40 cellular contexts compared by ENCODE assay signal in genomic region chr10:12427276-12427675, GRCh38.
"Had no signal": no experiment of that assay in that cellular context is flagged by ENCODE, and none has a peak within 500 bp of the region (broad histone marks: within the 10 kb centered on the region; RNA-seq: fewer than 3 reads in every experiment).

No MANE protein-coding gene starts in this region.

- H3K27me3 ChIP-seq: adrenal gland, ascending aorta, body of pancreas, brain microvascular endothelial cell, breast epithelium, cardiac muscle cell had no signal

- H3K27ac ChIP-seq: adrenal gland, ascending aorta, body of pancreas, brain microvascular endothelial cell, breast epithelium, cardiac muscle cell had no signal

- ATAC-seq: activated naive CD4-positive, alpha-beta T cell treated with anti-CD3 and anti-CD28 coated beads, Interleukin-2, amount 50 U/mL, for 72 hours; activated naive CD8-positive, alpha-beta T cell treated with anti-CD3 and anti-CD28 coated beads, Interleukin-2, amount 50 U/mL, for 24 hours; activated T-cell treated with anti-CD3 and anti-CD28 coated beads, Interleukin-2, amount 50 U/mL, for 4 hours; activated T-cell treated with anti-CD3 and anti-CD28 coated beads, Interleukin-2, amount 50 U/mL, for 72 hours; activated T-helper 17 cell treated with anti-CD3 and anti-CD28 coated beads, Interleukin-2, amount 50 U/mL, for 72 hours; body of pancreas had no signal

- H3K27ac Mint-ChIP-seq: activated naive CD4-positive, alpha-beta T cell treated with anti-CD3 and anti-CD28 coated beads for 36 hours; activated naive CD4-positive, alpha-beta T cell treated with anti-CD3 and anti-CD28 coated beads, Interleukin-2, amount 10 ng/mL, durations not matched to agents 7 days and 5 days; activated naive CD4-positive, alpha-beta T cell treated with anti-CD3 and anti-CD28 coated beads, Interleukin-2, amount 50 U/mL, for 24 hours; activated naive CD4-positive, alpha-beta T cell treated with anti-CD3 and anti-CD28 coated beads, Interleukin-2, amount 50 U/mL, for 72 hours; activated naive CD8-positive, alpha-beta T cell; activated naive CD8-positive, alpha-beta T cell treated with anti-CD3 and anti-CD28 coated beads for 36 hours; activated naive CD8-positive, alpha-beta T cell treated with anti-CD3 and anti-CD28 coated beads, Interleukin-2, amount 10 ng/mL, durations not matched to agents 7 days and 5 days; activated naive CD8-positive, alpha-beta T cell treated with anti-CD3 and anti-CD28 coated beads, Interleukin-2, amount 50 U/mL, for 24 hours; activated T-cell treated with anti-CD3 and anti-CD28 coated beads, Interleukin-2, amount 50 U/mL, for 24 hours; activated T-cell treated with anti-CD3 and anti-CD28 coated beads, Interleukin-2, amount 50 U/mL, for 72 hours; activated T-helper 1 cell treated with anti-CD3 and anti-CD28 coated beads, Interleukin-12 subunit alpha, Interleukin-12 subunit beta, Interleukin-2, Interleukin-4 antibody, amounts not matched to agents 30 ng/mL and 10 ng/mL and 1 ng/mL, durations not matched to agents 14 hours and 24 hours and 36 hours; activated T-helper 17 cell treated with anti-CD3 and anti-CD28 coated beads, Interleukin-2, amount 50 U/mL, for 72 hours; activated T-helper 2 cell treated with anti-CD3 and anti-CD28 coated beads, Interferon-gamma antibody, Interleukin-2, Interleukin-4, amounts not matched to agents 10 μg/mL and 5 μg/mL and 100 μg/mL, durations not matched to agents 14 hours and 24 hours and 36 hours; brain had no signal

- H3K4me1 Mint-ChIP-seq: activated naive CD4-positive, alpha-beta T cell treated with anti-CD3 and anti-CD28 coated beads, Interleukin-2, amount 10 ng/mL, durations not matched to agents 7 days and 5 days had no signal

- H3K4me3 ChIP-seq: adrenal gland, ascending aorta, body of pancreas, breast epithelium, cardiac muscle cell had no signal

- H3K4me3 Mint-ChIP-seq: activated naive CD4-positive, alpha-beta T cell treated with anti-CD3 and anti-CD28 coated beads for 36 hours; activated naive CD4-positive, alpha-beta T cell treated with anti-CD3 and anti-CD28 coated beads, Interleukin-2, amount 10 ng/mL, durations not matched to agents 7 days and 5 days; activated naive CD4-positive, alpha-beta T cell treated with anti-CD3 and anti-CD28 coated beads, Interleukin-2, amount 50 U/mL, for 24 hours; activated naive CD8-positive, alpha-beta T cell; activated naive CD8-positive, alpha-beta T cell treated with anti-CD3 and anti-CD28 coated beads for 36 hours; activated naive CD8-positive, alpha-beta T cell treated with anti-CD3 and anti-CD28 coated beads, Interleukin-2, amount 10 ng/mL, durations not matched to agents 7 days and 5 days; activated naive CD8-positive, alpha-beta T cell treated with anti-CD3 and anti-CD28 coated beads, Interleukin-2, amount 50 U/mL, for 24 hours; activated T-cell treated with anti-CD3 and anti-CD28 coated beads, Interleukin-2, amount 50 U/mL, for 24 hours; activated T-cell treated with anti-CD3 and anti-CD28 coated beads, Interleukin-2, amount 50 U/mL, for 4 hours; activated T-cell treated with anti-CD3 and anti-CD28 coated beads, Interleukin-2, amount 50 U/mL, for 72 hours; activated T-helper 1 cell treated with anti-CD3 and anti-CD28 coated beads, Interleukin-12 subunit alpha, Interleukin-12 subunit beta, Interleukin-2, Interleukin-4 antibody, amounts not matched to agents 30 ng/mL and 10 ng/mL and 1 ng/mL, durations not matched to agents 14 hours and 24 hours and 36 hours; activated T-helper 17 cell treated with anti-CD3 and anti-CD28 coated beads, Interleukin-2, amount 50 U/mL, for 72 hours; brain; central memory CD8-positive, alpha-beta T cell had no signal

- DNase-seq: activated effector memory CD4-positive, alpha-beta T cell treated with anti-CD3 and anti-CD28 coated beads, Interleukin-2, amount 50 U/mL, for 16 hours; activated effector memory CD4-positive, alpha-beta T cell treated with Interleukin-2 at 50 U/mL for 16 hours; activated gamma-delta T cell; activated gamma-delta T cell treated with Interleukin-2 at 50 U/mL for 16 hours; activated naive CD4-positive, alpha-beta T cell; activated naive CD4-positive, alpha-beta T cell treated with anti-CD3 and anti-CD28 coated beads for 36 hours; activated naive CD4-positive, alpha-beta T cell treated with anti-CD3 and anti-CD28 coated beads, Interleukin-2, amount 10 ng/mL, durations not matched to agents 7 days and 5 days; activated naive CD4-positive, alpha-beta T cell treated with anti-CD3 and anti-CD28 coated beads, Interleukin-2, amount 50 U/mL, for 16 hours; activated naive CD4-positive, alpha-beta T cell treated with Interleukin-2 at 50 U/mL for 16 hours; activated naive CD8-positive, alpha-beta T cell treated with anti-CD3 and anti-CD28 coated beads for 36 hours; activated naive CD8-positive, alpha-beta T cell treated with anti-CD3 and anti-CD28 coated beads, Interleukin-2, amount 10 ng/mL, durations not matched to agents 7 days and 5 days; activated naive CD8-positive, alpha-beta T cell treated with anti-CD3 and anti-CD28 coated beads, Interleukin-2, amount 50 U/mL, for 24 hours; activated T-cell treated with anti-CD3 and anti-CD28 coated beads, Interleukin-2, amount 50 U/mL, for 1 hour; activated T-cell treated with anti-CD3 and anti-CD28 coated beads, Interleukin-2, amount 50 U/mL, for 24 hours; activated T-cell treated with anti-CD3 and anti-CD28 coated beads, Interleukin-2, amount 50 U/mL, for 4 hours; activated T-cell treated with anti-CD3 and anti-CD28 coated beads, Interleukin-2, amount 50 U/mL, for 48 hours; activated T-cell treated with anti-CD3 and anti-CD28 coated beads, Interleukin-2, amount 50 U/mL, for 72 hours; adrenal gland; amniotic stem cell; amygdala; anterior cingulate cortex; aorta; body of pancreas; brain microvascular endothelial cell; caudate nucleus; central memory CD4-positive, alpha-beta T cell; cerebellar nuclear complex had no signal

- H3K9me3 ChIP-seq: adrenal gland, ascending aorta, body of pancreas, breast epithelium had no signal

- H3K4me1 ChIP-seq: ascending aorta, breast epithelium had no signal

- H3K36me3 Mint-ChIP-seq: activated naive CD4-positive, alpha-beta T cell treated with anti-CD3 and anti-CD28 coated beads, Interleukin-2, amount 10 ng/mL, durations not matched to agents 7 days and 5 days; activated naive CD8-positive, alpha-beta T cell; activated naive CD8-positive, alpha-beta T cell treated with anti-CD3 and anti-CD28 coated beads, Interleukin-2, amount 10 ng/mL, durations not matched to agents 7 days and 5 days had no signal

- H3K36me3 ChIP-seq: adrenal gland, ascending aorta, brain microvascular endothelial cell, breast epithelium, cardiac muscle cell had no signal

- FAIRE-seq: astrocyte, bronchial epithelial cell had no signal

- H3K27me3 Mint-ChIP-seq: activated naive CD4-positive, alpha-beta T cell treated with anti-CD3 and anti-CD28 coated beads, Interleukin-2, amount 50 U/mL, for 24 hours; activated naive CD8-positive, alpha-beta T cell; activated naive CD8-positive, alpha-beta T cell treated with anti-CD3 and anti-CD28 coated beads for 36 hours; activated naive CD8-positive, alpha-beta T cell treated with anti-CD3 and anti-CD28 coated beads, Interleukin-2, amount 10 ng/mL, durations not matched to agents 7 days and 5 days; activated naive CD8-positive, alpha-beta T cell treated with anti-CD3 and anti-CD28 coated beads, Interleukin-2, amount 50 U/mL, for 24 hours; activated T-cell treated with anti-CD3 and anti-CD28 coated beads, Interleukin-2, amount 50 U/mL, for 24 hours; activated T-helper 17 cell treated with anti-CD3 and anti-CD28 coated beads, Interleukin-2, amount 50 U/mL, for 72 hours; brain; central memory CD8-positive, alpha-beta T cell had no signal
